17 cellular contexts compared by ENCODE assay signal in genomic region chr20:41359541-41360011, GRCh38. TPM values are rescaled to one million over a fixed set of nuclear protein-coding genes. Genes with fewer than 3 reads are reported as not detected.
A peak's percentile ranks its signal among the peaks of the same experiment; 100 is the strongest.
DNase-seq lines count a peak whose midpoint lies in the region; ATAC-seq and TF ChIP-seq lines count a peak whose summit lies in the region.
"Had no signal": no experiment of that assay in that cellular context is flagged by ENCODE, and none has a peak within 500 bp of the region (broad histone marks: within the 10 kb centered on the region; RNA-seq: fewer than 3 reads in every experiment).

No MANE protein-coding gene starts in this region.

- intact Hi-C loops in Right ventricle myocardium inferior (cut with DNase I) (loop anchor here (5.0 kb wide), 1 partner anchor 48 kb away; no protein-coding TSS in a partner anchor), cardiac septum (cut with DNase I) (loop anchor here (5.0 kb wide), 1 partner anchor 38 kb away; no protein-coding TSS in a partner anchor), Right ventricle myocardium superior (cut with DNase I) (no loop called here), thyroid gland (cut with DNase I) (no loop called here)

- H3K4me3 ChIP-seq in thyroid gland (replicated peaks in 1 of 3): no peak overlapping the region
- H3K4me3 ChIP-seq: BLaER1, PC-9 had no signal

- H3K36me3 ChIP-seq in thyroid gland: peaks cover 8 to 18% of the 10 kb centered on the region in 2 donors
- H3K36me3 ChIP-seq: BLaER1 had no signal

- H3K27me3 ChIP-seq in thyroid gland: peaks cover 4% of the 10 kb centered on the region

- DNase-seq in Right ventricle myocardium inferior (ENCODE audit: missing footprints): no peak
- DNase-seq in cardiac septum (ENCODE audit: low spot score): no peak
- peak; percentile 74 for DNase-seq in Right ventricle myocardium superior
- DNase-seq in left lobe of liver (ENCODE audit: low spot score): no peak
- peak; percentile 91 to 97 for DNase-seq in thyroid gland
- no peak for DNase-seq in HuH-7 (ENCODE audit: low spot score)
- no peak for DNase-seq in Kasumi-1 (lab: John Stamatoyannopoulos, UW)
- DNase-seq in NCI-H2196 treated with DMSO at 0.1 percent for 48 hours (lab: John Stamatoyannopoulos, UW; ENCODE audit: unreplicated experiment): no peak
- DNase-seq: CD8-positive, alpha-beta memory T cell; DMS79; NCI-H187 treated with DMSO at 0.1 percent for 48 hours; NCI-H748 treated with DMSO at 0.1 percent for 48 hours; SIG-M5 had no signal

- TF ChIP-seq POLR2A in thyroid gland (IDR thresholded peaks at IDR 0.05): no peak

- peak overlapping the region; percentile 51 to 95 (median 58) for H3K27ac ChIP-seq in thyroid gland
- H3K27ac ChIP-seq: BLaER1, PC-9 had no signal

- H3K9me3 ChIP-seq in thyroid gland: no peaks in the 10 kb centered on the region
- H3K9me3 ChIP-seq: BLaER1 had no signal

- peak in 3 of 6 experiments; percentile 9 to 29 (median 12) for TF ChIP-seq CTCF in thyroid gland (IDR thresholded peaks at IDR 0.05)

- H3K4me1 ChIP-seq in thyroid gland: peaks cover 0 to 19% of the 10 kb centered on the region in 2 donors
- H3K4me1 ChIP-seq: BLaER1 had no signal

- peak; percentile 55 for ATAC-seq in Right ventricle myocardium inferior
- peak; percentile 57 for ATAC-seq in Right ventricle myocardium superior (ENCODE audit: poor library complexity)
- peak; percentile 4 for ATAC-seq in left lobe of liver

- 22 to 67% methylated on average over 7 of the region's 9 CpGs for WGBS in thyroid gland, 2 donors

RNA-seq across cellular contexts. Expression of gene EMILIN3, which starts 7.0 kb away (rescaled TPM):
- total RNA-seq in Right ventricle myocardium inferior (6.6 TPM), cardiac septum (0.51 TPM), Right ventricle myocardium superior (5.6 TPM), left lobe of liver (0.30 TPM), thyroid gland (1 to 10 TPM in 1 of 4 donors, under 1 TPM in 3; 0.27 to 1.3 (median 0.61) TPM)
- total RNA-seq: A172; CD8-positive, alpha-beta memory T cell; HT-29; PC-9 had no signal

RNA-seq across cellular contexts. Expression of gene LPIN3, which starts 19.0 kb away (rescaled TPM):
- 18.1 TPM for total RNA-seq in Right ventricle myocardium inferior
- total RNA-seq in cardiac septum: 26.9 TPM
- 18.6 TPM for total RNA-seq in Right ventricle myocardium superior
- 32.2 TPM for total RNA-seq in left lobe of liver
- 10 to 100 TPM; 33.5 to 53.5 (median 42.1) TPM for total RNA-seq in thyroid gland

RNA-seq across cellular contexts. Expression of gene ZHX3, which starts 42.0 kb away (rescaled TPM):
- 34.5 TPM for total RNA-seq in Right ventricle myocardium inferior
- 33.2 TPM for total RNA-seq in cardiac septum
- 31.7 TPM for total RNA-seq in Right ventricle myocardium superior
- 51.4 TPM for total RNA-seq in left lobe of liver
- total RNA-seq in thyroid gland: 10 to 100 TPM; 57.8 to 74.8 (median 60.5) TPM

Comparison
In these comparisons a context has a peak if more than half of its experiments do, and no peak if none do; other contexts are left out.
1. DNase-seq: peak in Right ventricle myocardium superior (single experiment) and thyroid gland (2 of 2); none in Right ventricle myocardium inferior (single experiment), cardiac septum (single experiment), left lobe of liver (single experiment), HuH-7 (single experiment), Kasumi-1 (0 of 2) and NCI-H2196 treated with DMSO at 0.1 percent for 48 hours (single experiment).
2. intact Hi-C loops: an anchor here in Right ventricle myocardium inferior (5.0 kb wide) and cardiac septum (5.0 kb wide); none called in Right ventricle myocardium superior and thyroid gland.
3. ATAC-seq: peak in every context shown above with its lines; median percentile 57 in Right ventricle myocardium superior; 55 in Right ventricle myocardium inferior; 4 in left lobe of liver.